8 cellular contexts compared by ENCODE assay signal in genomic region chr17:80201446-80201845, GRCh38. TPM values are rescaled to one million over a fixed set of nuclear protein-coding genes. Genes with fewer than 3 reads are reported as not detected.
"Had no signal": no experiment of that assay in that cellular context is flagged by ENCODE, and none has a peak within 500 bp of the region (broad histone marks: within the 10 kb centered on the region; RNA-seq: fewer than 3 reads in every experiment).

No MANE protein-coding gene starts in this region.

- H3K4me3 ChIP-seq: GM12878 had no signal

- FAIRE-seq: G401.6, GM12878, GM12891, GM12892, GM18507, GM19239 had no signal

- ATAC-seq: GM12878 had no signal

- DNase-seq: GDM1, GF-D8 had no signal

RNA-seq across cellular contexts. Expression of gene CARD14, which starts 31.6 kb away (rescaled TPM):
- total RNA-seq: GM12878 had no signal
